Comparison of ENCODE assay signal across 5 cellular contexts in genomic region chr7:76498583-76499200, GRCh38. TPM values are rescaled to one million over a fixed set of nuclear protein-coding genes. Genes with fewer than 3 reads are reported as not detected.
"Had no signal": no experiment of that assay in that cellular context is flagged by ENCODE, and none has a peak within 500 bp of the region (broad histone marks: within the 10 kb centered on the region; RNA-seq: fewer than 3 reads in every experiment).

No MANE protein-coding gene starts in this region.

RNA-seq across cellular contexts. Expression of gene UPK3B, which starts 11.7 kb away (rescaled TPM):
- total RNA-seq: H4, HT1080 had no signal
- polyA plus RNA-seq: GM23248, IgD-negative memory B cell had no signal

RNA-seq across cellular contexts. Expression of gene SPDYE16, which starts 44.4 kb away (rescaled TPM):
- total RNA-seq: GM23248, H4, H7, HT1080 had no signal
